Comparison of ENCODE assay signal across 13 cellular contexts in genomic region chr13:113400621-113401451, GRCh38. TPM values are rescaled to one million over a fixed set of nuclear protein-coding genes. Genes with fewer than 3 reads are reported as not detected.
DNase-seq lines count a peak whose midpoint lies in the region; ATAC-seq and TF ChIP-seq lines count a peak whose summit lies in the region.
"Had no signal": no experiment of that assay in that cellular context is flagged by ENCODE, and none has a peak within 500 bp of the region (broad histone marks: within the 10 kb centered on the region; RNA-seq: fewer than 3 reads in every experiment).

No MANE protein-coding gene starts in this region.

- no peak for TF ChIP-seq CTCF in endodermal cell (conservative IDR thresholded peaks at IDR 0.05)
- no peak for TF ChIP-seq CTCF in neural progenitor cell (IDR thresholded peaks at IDR 0.05)

- H3K27me3 ChIP-seq in endodermal cell (ENCODE audit: control insufficient read depth, insufficient read depth, low read length, poor library complexity, severe bottlenecking), result no peaks in the 10 kb centered on the region
- no peaks in the 10 kb centered on the region for H3K27me3 ChIP-seq in neural progenitor cell

- H3K9ac ChIP-seq in endodermal cell (ENCODE audit: extremely low read depth, low read length, poor library complexity, severe bottlenecking) (no peak overlapping the region), neural progenitor cell (no peak overlapping the region)

- H3K79me2 ChIP-seq in neural progenitor cell (ENCODE audit: low read depth), result no peaks in the 10 kb centered on the region

- H3K4me1 Mint-ChIP-seq in endodermal cell (peaks cover 27% of the 10 kb centered on the region), neural progenitor cell (peaks cover 26% of the 10 kb centered on the region)
- H3K4me1 Mint-ChIP-seq: activated naive CD4-positive, alpha-beta T cell treated with anti-CD3 and anti-CD28 coated beads, Interleukin-2, amount 50 U/mL, for 24 hours; CD4-positive, CD25-positive, alpha-beta regulatory T cell had no signal

- in situ Hi-C loops in G401 (cut with HindIII; ENCODE audit: low sequenced_read_pairs), result no loop called here

- WGBS in endodermal cell (ENCODE audit: insufficient coverage in 1 of 2, insufficient read length in 1 of 2), 2 experiments, result 94 to 98% methylated on average over 17 to 25 of the region's 25 CpGs

- no peak overlapping the region for H3K4me2 ChIP-seq in neural progenitor cell

- H3K9me3 Mint-ChIP-seq in endodermal cell (no peaks in the 10 kb centered on the region), neural progenitor cell (no peaks in the 10 kb centered on the region)
- H3K9me3 Mint-ChIP-seq: activated naive CD4-positive, alpha-beta T cell treated with anti-CD3 and anti-CD28 coated beads, Interleukin-2, amount 50 U/mL, for 24 hours; CD4-positive, CD25-positive, alpha-beta regulatory T cell had no signal

- H3K36me3 Mint-ChIP-seq in endodermal cell (ENCODE audit: low read depth), result no peaks in the 10 kb centered on the region
- no peaks in the 10 kb centered on the region for H3K36me3 Mint-ChIP-seq in neural progenitor cell
- H3K36me3 Mint-ChIP-seq: activated naive CD4-positive, alpha-beta T cell treated with anti-CD3 and anti-CD28 coated beads, Interleukin-2, amount 50 U/mL, for 24 hours; CD4-positive, CD25-positive, alpha-beta regulatory T cell had no signal

- H4K20me1 ChIP-seq in neural progenitor cell (ENCODE audit: low read depth), result no peaks in the 10 kb centered on the region

- H2AFZ ChIP-seq in neural progenitor cell (replicated peaks), result no peak overlapping the region

- H3K27ac Mint-ChIP-seq in endodermal cell (peak overlapping the region; percentile 35), neural progenitor cell (peak overlapping the region; percentile 54)
- H3K27ac Mint-ChIP-seq: activated naive CD4-positive, alpha-beta T cell treated with anti-CD3 and anti-CD28 coated beads, Interleukin-2, amount 50 U/mL, for 24 hours; CD4-positive, CD25-positive, alpha-beta regulatory T cell had no signal

- peaks cover 11% of the 10 kb centered on the region for H3K4me1 ChIP-seq in endodermal cell (ENCODE audit: control insufficient read depth, insufficient read depth, low read length)
- peaks cover 16% of the 10 kb centered on the region for H3K4me1 ChIP-seq in neural progenitor cell

- H3K36me3 ChIP-seq in endodermal cell (ENCODE audit: control insufficient read depth, insufficient read depth, low read length) (no peaks in the 10 kb centered on the region), neural progenitor cell (no peaks in the 10 kb centered on the region)

- H3K9me3 ChIP-seq in endodermal cell (ENCODE audit: control insufficient read depth, low read length) (no peaks in the 10 kb centered on the region), neural progenitor cell (ENCODE audit: low read depth) (no peaks in the 10 kb centered on the region)

- ATAC-seq in HG03342 (IDR thresholded peaks at IDR 0.05; ENCODE audit: unreplicated experiment) (no peak), GM21619 (IDR thresholded peaks at IDR 0.05; ENCODE audit: unreplicated experiment) (no peak)

- H3F3A ChIP-seq in neural progenitor cell (ENCODE audit: low read depth), result peaks cover 13% of the 10 kb centered on the region

- DNase-seq in G401 (ENCODE audit: low spot score) (peak; percentile 95), NCI-H774 (lab: John Stamatoyannopoulos, UW) (peak; percentile 27), endodermal cell (no peak), neural progenitor cell (ENCODE audit: low spot score) (no peak), NCI-H82 treated with DMSO at 0.1 percent for 48 hours (lab: John Stamatoyannopoulos, UW; ENCODE audit: unreplicated experiment) (no peak), NCI-H226 (no peak)
- DNase-seq: activated CD8-positive, alpha-beta memory T cell treated with anti-CD3 and anti-CD28 coated beads for 24 hours; CD4-positive, CD25-positive, alpha-beta regulatory T cell; stimulated activated CD4-positive, alpha-beta T cell treated with anti-CD3 and anti-CD28 coated beads, Interleukin-15, amount 100 ng/mL, for 24 hours had no signal

- H3K27ac ChIP-seq in endodermal cell (ENCODE audit: low read depth, low read length), result no peak overlapping the region
- H3K27ac ChIP-seq in neural progenitor cell, result no peak overlapping the region

- H3K4me3 ChIP-seq in endodermal cell (ENCODE audit: low read length), result no peak overlapping the region
- H3K4me3 ChIP-seq in neural progenitor cell, result no peak overlapping the region

- H3K4me3 Mint-ChIP-seq in endodermal cell (no peak overlapping the region), neural progenitor cell (no peak overlapping the region)
- H3K4me3 Mint-ChIP-seq: activated naive CD4-positive, alpha-beta T cell treated with anti-CD3 and anti-CD28 coated beads, Interleukin-2, amount 50 U/mL, for 24 hours; CD4-positive, CD25-positive, alpha-beta regulatory T cell had no signal

- no peaks in the 10 kb centered on the region for H3K27me3 Mint-ChIP-seq in endodermal cell (ENCODE audit: insufficient read depth)
- H3K27me3 Mint-ChIP-seq in neural progenitor cell (ENCODE audit: insufficient read depth, low read depth), result peaks cover 7% of the 10 kb centered on the region
- H3K27me3 Mint-ChIP-seq: activated naive CD4-positive, alpha-beta T cell treated with anti-CD3 and anti-CD28 coated beads, Interleukin-2, amount 50 U/mL, for 24 hours had no signal

RNA-seq across cellular contexts. Expression of gene GRTP1, which starts 36.9 kb away (rescaled TPM):
- 26.5 and 28.6 TPM in 2 replicates for total RNA-seq in G401 (2014; rRNA removed; shearing (Covaris generic))
- 10 to 100 TPM; 31.4 to 35.1 TPM for total RNA-seq in endodermal cell
- polyA plus RNA-seq in endodermal cell (2013, experiment 1 of 2), result 7.6 TPM
- 7.7 TPM for polyA plus RNA-seq in endodermal cell (2013, experiment 2 of 2)
- total RNA-seq in neural progenitor cell (ENCODE audit: low replicate concordance), result 14.8 and 19.3 TPM in 2 replicates
- total RNA-seq: CD4-positive, CD25-positive, alpha-beta regulatory T cell; T-helper 2 cell treated with Interferon-gamma antibody and Interleukin-4, amounts not matched to agents 100 ng/mL and 5 ng/mL, for 36 hours had no signal

RNA-seq across cellular contexts. Expression of gene ADPRHL1, which starts 52.5 kb away (rescaled TPM):
- 2.3 and 3.3 TPM in 2 replicates for total RNA-seq in G401 (2014; rRNA removed; shearing (Covaris generic))
- total RNA-seq in endodermal cell (1 to 10 TPM; 1.6 to 2.9 TPM), neural progenitor cell (ENCODE audit: low replicate concordance) (0.22 and 0.43 TPM in 2 replicates)
- polyA plus RNA-seq in endodermal cell (2013, experiment 1 of 2), result 2.7 TPM
- 3.2 TPM for polyA plus RNA-seq in endodermal cell (2013, experiment 2 of 2)

Comparison
In these comparisons a context has a peak if more than half of its experiments do, and no peak if none do; other contexts are left out.
1. DNase-seq: peak in G401 (single experiment) and NCI-H774 (single experiment); none in endodermal cell (single experiment), neural progenitor cell (single experiment), NCI-H82 treated with DMSO at 0.1 percent for 48 hours (single experiment) and NCI-H226 (single experiment).